In genomic region chr1:235745448-235746136, GRCh38 we compare ENCODE assay signal across 26 cellular contexts.
A peak's percentile ranks its signal among the peaks of the same experiment; 100 is the strongest.
DNase-seq lines count a peak whose midpoint lies in the region; ATAC-seq and TF ChIP-seq lines count a peak whose summit lies in the region.
"Had no signal": no experiment of that assay in that cellular context is flagged by ENCODE, and none has a peak within 500 bp of the region (broad histone marks: within the 10 kb centered on the region; RNA-seq: fewer than 3 reads in every experiment).

No MANE protein-coding gene starts in this region.

- H3K4me3 ChIP-seq in upper lobe of right lung, result no peak overlapping the region
- H3K4me3 ChIP-seq: adrenal gland, colonic mucosa, esophagus muscularis mucosa, pancreas, Peyer's patch, tibial artery had no signal

- DNase-seq in stimulated activated naive CD8-positive, alpha-beta T cell treated with anti-CD3 and anti-CD28 coated beads, Interleukin-15, Interleukin-2, amounts not matched to agents 100 U/mL and 50 U/mL, for 24 hours, result no peak
- no peak for DNase-seq in stimulated activated naive CD8-positive, alpha-beta T cell treated with anti-CD3 and anti-CD28 coated beads, Interleukin-15, amount 100 ng/mL, for 72 hours
- DNase-seq in NCI-H82 (lab: John Stamatoyannopoulos, UW) (peak; percentile 65), fibroblast of gingiva (ENCODE audit: low read depth) (peak; percentile 79), upper lobe of right lung (no peak), NCI-H1930 (lab: John Stamatoyannopoulos, UW) (no peak), ACHN (no peak)
- DNase-seq: activated gamma-delta T cell treated with Interleukin-2 at 50 U/mL for 16 hours; adrenal gland; CD4-positive, alpha-beta T cell; colonic mucosa; DMS153; endodermal cell; Karpas-422; NCI-H1105 treated with DMSO at 0.1 percent for 48 hours; NCI-H2081; NK-92 treated with Interleukin-12 subunit alpha and Interleukin-12 subunit beta, amount 100 ng/mL, for 24 hours; pancreas; Peyer's patch; stimulated activated CD4-positive, alpha-beta T cell treated with anti-CD3 and anti-CD28 coated beads, Interleukin-4, amount 100 ng/mL, for 4 hours; tibial artery had no signal

- H3K27me3 ChIP-seq in upper lobe of right lung, result no peaks in the 10 kb centered on the region
- H3K27me3 ChIP-seq: adrenal gland, colonic mucosa, esophagus muscularis mucosa, pancreas, Peyer's patch, tibial artery had no signal

- no peaks in the 10 kb centered on the region for H3K9me3 ChIP-seq in upper lobe of right lung
- H3K9me3 ChIP-seq: adrenal gland, colonic mucosa, esophagus muscularis mucosa, pancreas, Peyer's patch, tibial artery had no signal

- no peak overlapping the region for H3K27ac ChIP-seq in upper lobe of right lung
- H3K27ac ChIP-seq: adrenal gland, colonic mucosa, esophagus muscularis mucosa, pancreas, Peyer's patch, tibial artery had no signal

- peaks cover 90% of the 10 kb centered on the region for H3K36me3 ChIP-seq in upper lobe of right lung
- H3K36me3 ChIP-seq: colonic mucosa had no signal

- no peaks in the 10 kb centered on the region for H3K27me3 Mint-ChIP-seq in stimulated activated naive CD8-positive, alpha-beta T cell treated with anti-CD3 and anti-CD28 coated beads, Interleukin-15, amount 100 ng/mL, for 72 hours
- H3K27me3 Mint-ChIP-seq: CD4-positive, alpha-beta T cell; natural killer cell treated with Interleukin-12 subunit alpha and Interleukin-12 subunit beta and Interleukin-15 and Interleukin-18, amount 100 ng/mL, for 72 hours; stimulated activated naive CD8-positive, alpha-beta T cell treated with anti-CD3 and anti-CD28 coated beads, Interleukin-15, Interleukin-2, amounts not matched to agents 100 ng/mL and 50 ng/mL, for 24 hours had no signal

- no peak overlapping the region for H3K4me3 Mint-ChIP-seq in stimulated activated naive CD8-positive, alpha-beta T cell treated with anti-CD3 and anti-CD28 coated beads, Interleukin-15, amount 100 ng/mL, for 72 hours
- H3K4me3 Mint-ChIP-seq: CD4-positive, alpha-beta T cell; endodermal cell; natural killer cell treated with Interleukin-12 subunit alpha and Interleukin-12 subunit beta and Interleukin-15 and Interleukin-18, amount 100 ng/mL, for 72 hours; stimulated activated naive CD8-positive, alpha-beta T cell treated with anti-CD3 and anti-CD28 coated beads, Interleukin-15, Interleukin-2, amounts not matched to agents 100 ng/mL and 50 ng/mL, for 24 hours had no signal

- peak; percentile 46 for ATAC-seq in stimulated activated naive CD8-positive, alpha-beta T cell treated with anti-CD3 and anti-CD28 coated beads, Interleukin-15, Interleukin-2, amounts not matched to agents 100 U/mL and 50 U/mL, for 24 hours
- ATAC-seq in stimulated activated naive CD8-positive, alpha-beta T cell treated with anti-CD3 and anti-CD28 coated beads, Interleukin-15, amount 100 ng/mL, for 72 hours, result no peak
- ATAC-seq in upper lobe of right lung (peak; percentile 24), HG03571 (IDR thresholded peaks at IDR 0.05; ENCODE audit: unreplicated experiment) (no peak)
- ATAC-seq: activated CD4-positive, CD25-positive, alpha-beta regulatory T cell treated with anti-CD3 and anti-CD28 coated beads, Interleukin-2, amount 50 U/mL, for 24 hours; natural killer cell treated with Interleukin-12 subunit alpha and Interleukin-12 subunit beta and Interleukin-15 and Interleukin-18, amount 100 ng/mL, for 72 hours; pancreas had no signal

- no peaks in the 10 kb centered on the region for H3K4me1 Mint-ChIP-seq in stimulated activated naive CD8-positive, alpha-beta T cell treated with anti-CD3 and anti-CD28 coated beads, Interleukin-15, amount 100 ng/mL, for 72 hours

- intact Hi-C loops in upper lobe of right lung (cut with DNase I), result no loop called here

- no peak overlapping the region for H3K27ac Mint-ChIP-seq in stimulated activated naive CD8-positive, alpha-beta T cell treated with anti-CD3 and anti-CD28 coated beads, Interleukin-15, amount 100 ng/mL, for 72 hours
- H3K27ac Mint-ChIP-seq: CD4-positive, alpha-beta T cell; endodermal cell; natural killer cell treated with Interleukin-12 subunit alpha and Interleukin-12 subunit beta and Interleukin-15 and Interleukin-18, amount 100 ng/mL, for 72 hours; stimulated activated naive CD8-positive, alpha-beta T cell treated with anti-CD3 and anti-CD28 coated beads, Interleukin-15, Interleukin-2, amounts not matched to agents 100 ng/mL and 50 ng/mL, for 24 hours had no signal

- no peaks in the 10 kb centered on the region for H3K9me3 Mint-ChIP-seq in stimulated activated naive CD8-positive, alpha-beta T cell treated with anti-CD3 and anti-CD28 coated beads, Interleukin-15, amount 100 ng/mL, for 72 hours
- H3K9me3 Mint-ChIP-seq: CD4-positive, alpha-beta T cell; endodermal cell; natural killer cell treated with Interleukin-12 subunit alpha and Interleukin-12 subunit beta and Interleukin-15 and Interleukin-18, amount 100 ng/mL, for 72 hours; stimulated activated naive CD8-positive, alpha-beta T cell treated with anti-CD3 and anti-CD28 coated beads, Interleukin-15, Interleukin-2, amounts not matched to agents 100 ng/mL and 50 ng/mL, for 24 hours had no signal

- H3K4me1 ChIP-seq in upper lobe of right lung, result no peaks in the 10 kb centered on the region
- H3K4me1 ChIP-seq: adrenal gland, colonic mucosa, esophagus muscularis mucosa, Peyer's patch, tibial artery had no signal

- no peak for TF ChIP-seq CTCF in upper lobe of right lung (IDR thresholded peaks at IDR 0.05)

- in situ Hi-C loops in ACHN (cut with HindIII; ENCODE audit: low pct_ligation_motif_present, low pct_unique_long_range_greater_than_20kb, low sequenced_read_pairs), result no loop called here

Comparison
In these comparisons a context has a peak if more than half of its experiments do, and no peak if none do; other contexts are left out.
1. ATAC-seq: peak in stimulated activated naive CD8-positive, alpha-beta T cell treated with anti-CD3 and anti-CD28 coated beads, Interleukin-15, Interleukin-2, amounts not matched to agents 100 U/mL and 50 U/mL, for 24 hours (single experiment) and upper lobe of right lung (single experiment); none in stimulated activated naive CD8-positive, alpha-beta T cell treated with anti-CD3 and anti-CD28 coated beads, Interleukin-15, amount 100 ng/mL, for 72 hours (single experiment) and HG03571 (single experiment).
2. DNase-seq: peak in NCI-H82 (single experiment) and fibroblast of gingiva (single experiment); none in stimulated activated naive CD8-positive, alpha-beta T cell treated with anti-CD3 and anti-CD28 coated beads, Interleukin-15, Interleukin-2, amounts not matched to agents 100 U/mL and 50 U/mL, for 24 hours (single experiment), stimulated activated naive CD8-positive, alpha-beta T cell treated with anti-CD3 and anti-CD28 coated beads, Interleukin-15, amount 100 ng/mL, for 72 hours (0 of 2), upper lobe of right lung (single experiment), NCI-H1930 (0 of 2) and ACHN (single experiment).